8 cellular contexts compared by ENCODE assay signal in the genomic region with DNA sequence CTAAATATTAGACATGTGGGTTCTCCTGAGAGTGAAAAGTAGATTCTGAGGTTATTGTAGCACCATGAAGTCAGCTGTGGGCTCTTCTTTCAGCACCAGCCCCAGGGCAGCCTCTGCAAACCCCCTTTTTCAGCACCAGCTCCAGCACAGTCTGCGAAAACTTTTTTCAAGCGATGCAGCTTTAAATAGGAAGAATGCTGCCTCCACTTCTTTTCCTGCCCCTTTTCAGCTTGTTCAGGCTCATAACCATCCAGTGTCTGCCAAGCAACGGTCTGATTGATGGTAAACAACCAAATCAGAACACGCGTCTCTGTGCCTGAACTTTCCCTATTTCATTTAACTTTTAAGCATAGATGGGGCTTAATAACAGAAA. TPM values are rescaled to one million over a fixed set of nuclear protein-coding genes. Genes with fewer than 3 reads are reported as not detected.
DNase-seq lines count a peak whose midpoint lies in the region; ATAC-seq lines count a peak whose summit lies in the region.

A gene (minus strand): TSS at position 155 of the 373 bp plus-strand sequence. CDS start 157 bp downstream, outside the sequence.

- ATAC-seq in GM19463 (IDR thresholded peaks at IDR 0.05; ENCODE audit: unreplicated experiment) = peak; percentile 58
- ATAC-seq in left ventricle myocardium superior = peak; percentile 93

- 5 to 6% (median 5%) methylated on average over 5 of the region's 5 CpGs for WGBS in adipose tissue, 3 donors

- H3K27ac ChIP-seq in adipose tissue (ENCODE audit: low read depth, low read length) = no peak within 1 kb of the TSS

- intact Hi-C loops in left ventricle myocardium superior (cut with micrococcal nuclease) = no loop called here

- DNase-seq in left ventricle myocardium superior = peak; percentile 37
- DNase-seq in renal cortical epithelial cell (ENCODE audit: low read depth) = peak; percentile 67
- DNase-seq in NCI-H2107 (lab: John Stamatoyannopoulos, UW) = no peak
- no peak for DNase-seq in DMS79 treated with DMSO at 0.1 percent for 48 hours (lab: John Stamatoyannopoulos, UW)
- no peak for DNase-seq in SK-N-DZ (ENCODE audit: low spot score)
- no peak for DNase-seq in NCI-H526 treated with DMSO at 0.1 percent for 48 hours (lab: John Stamatoyannopoulos, UW)

RNA-seq across cellular contexts. Expression of the gene that starts here (rescaled TPM):
- polyA plus RNA-seq in adipose tissue = 10 to 100 TPM in 2 of 3 donors, 1 to 10 TPM in 1; 8.0 to 44.5 (median 29.1) TPM
- 8.1 TPM for total RNA-seq in left ventricle myocardium superior
- total RNA-seq in renal cortical epithelial cell = 9.4 and 45.5 TPM in 2 replicates
- polyA plus RNA-seq in SK-N-DZ (2014; cell fraction: cytosol; rRNA removed) = 3.4 and 4.1 TPM in 2 replicates
- polyA plus RNA-seq in SK-N-DZ (2014; cell fraction: nucleus; rRNA removed) = 16.7 and 19.1 TPM in 2 replicates

Comparison
In these comparisons a context has a peak if more than half of its experiments do, and no peak if none do; other contexts are left out.
1. DNase-seq: peak in left ventricle myocardium superior (single experiment) and renal cortical epithelial cell (single experiment); none in NCI-H2107 (single experiment), DMS79 treated with DMSO at 0.1 percent for 48 hours (single experiment), SK-N-DZ (single experiment) and NCI-H526 treated with DMSO at 0.1 percent for 48 hours (single experiment).